ENCODE assay signal across 12 cellular contexts in the genomic region with DNA sequence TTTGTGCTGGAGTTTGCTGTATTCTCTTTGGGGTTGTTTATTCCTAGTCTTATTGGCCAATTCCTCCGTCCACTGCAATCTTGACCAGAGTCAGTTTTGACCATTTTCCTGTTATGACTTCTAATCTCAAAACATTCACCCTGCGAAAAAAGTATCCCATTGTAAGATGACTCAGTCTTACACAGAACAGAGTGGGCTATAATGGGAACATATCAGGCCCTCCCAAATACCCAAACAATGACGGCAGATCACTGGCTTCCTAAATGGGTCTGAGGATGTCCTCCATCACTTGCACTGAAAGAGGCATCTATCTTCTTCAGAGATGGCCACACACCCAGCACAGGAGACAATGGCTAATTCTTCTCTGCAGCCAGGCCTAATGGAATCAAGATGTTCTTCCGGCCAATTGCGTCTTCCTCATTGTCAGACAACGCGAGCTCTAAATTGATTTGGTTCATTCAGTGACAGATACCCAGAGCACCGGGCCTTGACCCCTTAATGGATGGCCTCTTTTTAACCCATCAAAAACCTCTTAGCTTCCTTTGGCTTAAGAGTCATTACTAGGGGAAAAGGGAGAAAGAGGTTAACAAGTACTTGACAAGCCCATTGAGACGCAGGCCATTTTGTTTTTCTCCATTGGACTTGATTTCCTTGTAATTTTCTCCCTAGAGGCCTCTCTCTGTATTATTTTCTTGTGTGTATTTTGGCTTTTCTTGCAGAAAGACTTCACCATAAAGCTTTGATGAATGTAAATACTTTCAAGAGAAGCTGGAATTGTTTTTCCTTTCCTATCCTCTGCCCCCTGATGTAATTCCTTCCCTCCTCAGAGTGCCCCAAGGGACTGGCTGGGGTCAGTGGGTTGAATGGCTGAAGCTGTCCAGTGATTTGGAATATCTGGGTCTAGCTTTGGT.
DNase-seq lines count a peak whose midpoint lies in the region; ATAC-seq, FAIRE-seq and TF ChIP-seq lines count a peak whose summit lies in the region.
"Had no signal": no experiment of that assay in that cellular context is flagged by ENCODE, and none has a peak within 500 bp of the region (broad histone marks: within the 10 kb centered on the region; RNA-seq: fewer than 3 reads in every experiment).

No MANE protein-coding gene starts in this region.

- H3K4me1 ChIP-seq in endothelial cell of umbilical vein (ENCODE audit: control insufficient read depth, extremely low read depth, insufficient read depth, low read length), result peaks cover 33% of the 10 kb centered on the region
- peaks cover 4% of the 10 kb centered on the region for H3K4me1 ChIP-seq in psoas muscle

- no peak for ATAC-seq in psoas muscle
- no peak for ATAC-seq in esophagus mucosa

- no peaks in the 10 kb centered on the region for H3K9me1 ChIP-seq in endothelial cell of umbilical vein (replicated peaks; ENCODE audit: control insufficient read depth, extremely low read depth, insufficient read depth, low read length)

- H3K4me2 ChIP-seq in endothelial cell of umbilical vein (ENCODE audit: insufficient read depth, low read length), result no peak overlapping the region

- no peak for TF ChIP-seq POLR2A in endothelial cell of umbilical vein (IDR thresholded peaks at IDR 0.05; ENCODE audit: low read depth, low read length)

- BruUV-seq in endothelial cell of umbilical vein (replicated peaks; lab: Mats Ljungman, UMichigan), result no TSS peak

- CTCF ChIA-PET in endothelial cell of umbilical vein (lab: Charles Lee), result interaction anchor here (1.1 kb wide), 1 partner anchor 8 kb away, joined by 3 read pairs; no protein-coding TSS in a partner anchor

- peak overlapping the region; percentile 32 for H3K27ac ChIP-seq in endothelial cell of umbilical vein (ENCODE audit: insufficient read depth, low read depth, low read length)
- H3K27ac ChIP-seq in psoas muscle, result no peak overlapping the region

- no peaks in the 10 kb centered on the region for H4K20me1 ChIP-seq in endothelial cell of umbilical vein (replicated peaks; ENCODE audit: control insufficient read depth, extremely low read depth, insufficient read depth, low read length)

- no peak overlapping the region for H3K9ac ChIP-seq in endothelial cell of umbilical vein (replicated peaks; ENCODE audit: extremely low read depth, insufficient read depth, low read length)

- FAIRE-seq in endothelial cell of umbilical vein (lab: Jason Lieb, UNC), result peak; percentile 78
- FAIRE-seq: H1 had no signal

- WGBS in psoas muscle, 3 donors, result 77 to 85% (median 84%) methylated on average over 9 of the region's 9 CpGs

- dilution Hi-C loops in endothelial cell of umbilical vein (cut with MboI; ENCODE audit: extremely low pct_ligation_motif_present, low sequenced_read_pairs), result no loop called here

- DNase-seq in A172 (ENCODE audit: low spot score) (peak; percentile 66), LHCN-M2 (ENCODE audit: low read depth) (peak; percentile 83), endothelial cell of umbilical vein (ENCODE audit: low read depth, low spot score) (peak; percentile 81), midbrain (lab: John Stamatoyannopoulos, UW) (peak; percentile 23), psoas muscle (no peak), HuH-7.5 (ENCODE audit: low spot score) (no peak)
- no peak for DNase-seq in stimulated activated CD4-positive, alpha-beta T cell treated with anti-CD3 and anti-CD28 coated beads, Interleukin-4, amount 100 ng/mL, for 1 hour
- DNase-seq: Kasumi-1, NCI-H446, SIG-M5 had no signal

- H2AFZ ChIP-seq in endothelial cell of umbilical vein (ENCODE audit: low read depth, low read length), result no peak overlapping the region

- H3K9me3 ChIP-seq in endothelial cell of umbilical vein (replicated peaks; ENCODE audit: control insufficient read depth, insufficient read depth, low read length) (no peaks in the 10 kb centered on the region), psoas muscle (no peaks in the 10 kb centered on the region)

- intact Hi-C loops in endothelial cell of umbilical vein (cut with micrococcal nuclease) (no loop called here), psoas muscle (cut with DNase I) (loop anchor here in 1 of 2 donors (5.0 kb wide), 1 partner anchor 61 kb away; no protein-coding TSS in a partner anchor)

- POLR2A ChIA-PET in endothelial cell of umbilical vein (lab: Charles Lee), result no interaction called here

- H3K4me3 ChIP-seq in endothelial cell of umbilical vein (replicated peaks in 1 of 3; ENCODE audit: insufficient read depth in 1 of 3, low read depth in 1 of 3, low read length in 3 of 3) (no peak overlapping the region), psoas muscle (no peak overlapping the region)

- peaks cover 4 to 5% of the 10 kb centered on the region in 2 experiments for H3K36me3 ChIP-seq in endothelial cell of umbilical vein (ENCODE audit: control insufficient read depth in 2 of 2, extremely low read depth in 1 of 2, insufficient read depth in 2 of 2, low read length in 2 of 2)
- H3K36me3 ChIP-seq in psoas muscle (ENCODE audit: insufficient read depth in 1 of 2, low read depth in 1 of 2), result no peaks in the 10 kb centered on the region

- peaks cover 5% of the 10 kb centered on the region for H3K79me2 ChIP-seq in endothelial cell of umbilical vein (ENCODE audit: control insufficient read depth, insufficient read depth, low read length)

- TF ChIP-seq CTCF in endothelial cell of umbilical vein (IDR thresholded peaks at IDR 0.05; ENCODE audit: extremely low read depth in 1 of 2, insufficient read depth in 1 of 2, low read depth in 1 of 2, low read length in 2 of 2), result no peak
- no peak for TF ChIP-seq CTCF in psoas muscle (IDR thresholded peaks at IDR 0.05)

- H3K27me3 ChIP-seq in endothelial cell of umbilical vein (ENCODE audit: control insufficient read depth in 2 of 2, insufficient read depth in 2 of 2, low read length in 2 of 2) (no peaks in the 10 kb centered on the region), psoas muscle (ENCODE audit: insufficient read depth in 3 of 3, low read length in 2 of 3) (no peaks in the 10 kb centered on the region)

TF ChIP-seq in endothelial cell of umbilical vein, 7 proteins besides CTCF, POLR2A, EP300 and RAD21:
- TF ChIP-seq MYC (IDR thresholded peaks at IDR 0.05; ENCODE audit: low read depth, low read length) (no peak), POLR2AphosphoS5 (IDR thresholded peaks at IDR 0.05; ENCODE audit: insufficient read depth, low read depth, low read length) (peak; percentile 28), EZH2 (IDR thresholded peaks at IDR 0.05; ENCODE audit: borderline replicate concordance, low read depth, low read length, severe bottlenecking) (no peak), FOS (IDR thresholded peaks at IDR 0.05; ENCODE audit: borderline replicate concordance, insufficient read depth, low read length) (peak; percentile 79), GATA2 (IDR thresholded peaks at IDR 0.05; ENCODE audit: insufficient read depth, insufficient read length, low read depth, low read length) (peak; percentile 26), JUN (IDR thresholded peaks at IDR 0.05; ENCODE audit: borderline replicate concordance, insufficient read depth, insufficient read length, low read depth) (peak; percentile 61)
- TF ChIP-seq, protein P1, sequence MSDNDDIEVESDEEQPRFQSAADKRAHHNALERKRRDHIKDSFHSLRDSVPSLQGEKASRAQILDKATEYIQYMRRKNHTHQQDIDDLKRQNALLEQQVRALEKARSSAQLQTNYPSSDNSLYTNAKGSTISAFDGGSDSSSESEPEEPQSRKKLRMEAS (IDR thresholded peaks at IDR 0.05; ENCODE audit: insufficient read depth, insufficient read length), result no peak

Comparison
In these comparisons a context has a peak if more than half of its experiments do, and no peak if none do; other contexts are left out.
1. DNase-seq: peak in A172 (single experiment), LHCN-M2 (single experiment), endothelial cell of umbilical vein (single experiment) and midbrain (single experiment); none in psoas muscle (0 of 2), HuH-7.5 (single experiment) and stimulated activated CD4-positive, alpha-beta T cell treated with anti-CD3 and anti-CD28 coated beads, Interleukin-4, amount 100 ng/mL, for 1 hour (single experiment).